In genomic region chr6:7087491-7087979, GRCh38 we compare ENCODE assay signal across 9 cellular contexts. TPM values are rescaled to one million over a fixed set of nuclear protein-coding genes. Genes with fewer than 3 reads are reported as not detected.
DNase-seq lines count a peak whose midpoint lies in the region; ATAC-seq and TF ChIP-seq lines count a peak whose summit lies in the region.
"Had no signal": no experiment of that assay in that cellular context is flagged by ENCODE, and none has a peak within 500 bp of the region (broad histone marks: within the 10 kb centered on the region; RNA-seq: fewer than 3 reads in every experiment).

No MANE protein-coding gene starts in this region.

- H3K4me3 ChIP-seq in CD8-positive, alpha-beta T cell (ENCODE audit: low read depth, low read length), result peak overlapping the region; percentile 34
- peak overlapping the region in 2 of 4 donors; percentile 24 to 34 for H3K4me3 ChIP-seq in Peyer's patch
- H3K4me3 ChIP-seq in fibroblast of the aortic adventitia (ENCODE audit: low read depth, low read length), result peak overlapping the region; percentile 45

- intact Hi-C loops in CD8-positive, alpha-beta T cell (cut with DNase I, micrococcal nuclease), result loop anchor here (1.0 to 5.0 kb wide), 4 partner anchors 14 to 410 kb away; no protein-coding TSS in a partner anchor

- peak overlapping the region; percentile 89 for H3K27ac Mint-ChIP-seq in CD8-positive, alpha-beta T cell

- no peaks in the 10 kb centered on the region for H3K27me3 Mint-ChIP-seq in CD8-positive, alpha-beta T cell (ENCODE audit: low read depth)

- POLR2A ChIA-PET in CD8-positive, alpha-beta T cell (lab: Charles Lee), result interaction anchor here (0.5 to 3.1 kb wide), 10 partner anchors 8 to 1735 kb away, joined by 3 to 43 read pairs (median 4); partner anchors contain the start of gene RREB1

- H3K4me1 Mint-ChIP-seq in CD8-positive, alpha-beta T cell (ENCODE audit: low read depth), result peaks cover 35% of the 10 kb centered on the region

- H3K4me1 ChIP-seq in CD8-positive, alpha-beta T cell (ENCODE audit: insufficient read depth, low read length), result peaks cover 28% of the 10 kb centered on the region
- H3K4me1 ChIP-seq in Peyer's patch, result peaks cover 0 to 20% (median 5%) of the 10 kb centered on the region in 4 donors

- no peaks in the 10 kb centered on the region for H3K9me3 ChIP-seq in CD8-positive, alpha-beta T cell (ENCODE audit: low read length)
- H3K9me3 ChIP-seq in Peyer's patch, result no peaks in the 10 kb centered on the region
- H3K9me3 ChIP-seq: pancreas had no signal

- H3K9me3 Mint-ChIP-seq in CD8-positive, alpha-beta T cell, result peaks cover 3% of the 10 kb centered on the region

- CTCF ChIA-PET in CD8-positive, alpha-beta T cell (lab: Charles Lee), result interaction anchor here (0.8 to 1.7 kb wide), 8 partner anchors 18 to 411 kb away, joined by 3 to 5 read pairs (median 3); no protein-coding TSS in a partner anchor

- DNase-seq in CD8-positive, alpha-beta T cell, result peak in 6 of 7 experiments; percentile 14 to 62 (median 32)
- DNase-seq in Peyer's patch (peak; percentile 46 to 84 (median 61)), fibroblast of the aortic adventitia (ENCODE audit: low read depth) (no peak), DMS53 treated with DMSO at 0.1 percent for 48 hours (lab: John Stamatoyannopoulos, UW; ENCODE audit: unreplicated experiment) (no peak), amygdala (lab: John Stamatoyannopoulos, UW) (no peak), NCI-H510A treated with DMSO at 0.1 percent for 48 hours (lab: John Stamatoyannopoulos, UW) (no peak), erythroblast (lab: John Stamatoyannopoulos, UW) (no peak)
- DNase-seq: pancreas had no signal

- ATAC-seq in CD8-positive, alpha-beta T cell, result peak; percentile 60
- ATAC-seq in GM21737 (IDR thresholded peaks at IDR 0.05; ENCODE audit: unreplicated experiment), result peak; percentile 60

- TF ChIP-seq POLR2A in Peyer's patch (IDR thresholded peaks at IDR 0.05), result peak; percentile 36 to 64
- no peak for TF ChIP-seq POLR2A in erythroblast (IDR thresholded peaks at IDR 0.05; ENCODE audit: low read length)

- no peaks in the 10 kb centered on the region for H3K27me3 ChIP-seq in CD8-positive, alpha-beta T cell (ENCODE audit: insufficient read depth, low read length)
- H3K27me3 ChIP-seq in Peyer's patch, result no peaks in the 10 kb centered on the region
- H3K27me3 ChIP-seq: pancreas had no signal

- no peaks in the 10 kb centered on the region for H3K36me3 ChIP-seq in CD8-positive, alpha-beta T cell (ENCODE audit: insufficient read depth, low read length)
- H3K36me3 ChIP-seq in Peyer's patch, result no peaks in the 10 kb centered on the region
- H3K36me3 ChIP-seq: pancreas had no signal

- peak overlapping the region; percentile 83 for H3K4me3 Mint-ChIP-seq in CD8-positive, alpha-beta T cell

- H3K27ac ChIP-seq in CD8-positive, alpha-beta T cell (ENCODE audit: low read depth, low read length), result no peak overlapping the region
- peak overlapping the region; percentile 47 to 79 (median 76) for H3K27ac ChIP-seq in Peyer's patch
- H3K27ac ChIP-seq: pancreas had no signal

- H3K36me3 Mint-ChIP-seq in CD8-positive, alpha-beta T cell, result no peaks in the 10 kb centered on the region

- no peak for TF ChIP-seq CTCF in CD8-positive, alpha-beta T cell (IDR thresholded peaks at IDR 0.05)
- TF ChIP-seq CTCF in Peyer's patch (IDR thresholded peaks at IDR 0.05) (no peak), fibroblast of the aortic adventitia (IDR thresholded peaks at IDR 0.05; ENCODE audit: insufficient read depth, low read length) (no peak)

RNA-seq across cellular contexts. Expression of gene RREB1, which starts 20.2 kb away (rescaled TPM):
- total RNA-seq in CD8-positive, alpha-beta T cell, result 10 to 100 TPM; 47.1 to 52.4 TPM
- total RNA-seq in Peyer's patch, result 100 to 1,000 TPM in 3 of 4 donors, 10 to 100 TPM in 1; 65.0 to 118 (median 113) TPM
- total RNA-seq in fibroblast of the aortic adventitia (ENCODE audit: low replicate concordance), result 17.6 and 23.8 TPM in 2 replicates

Comparison
In these comparisons a context has a peak if more than half of its experiments do, and no peak if none do; other contexts are left out.
1. DNase-seq: peak in CD8-positive, alpha-beta T cell (6 of 7) and Peyer's patch (3 of 3); none in fibroblast of the aortic adventitia (single experiment), DMS53 treated with DMSO at 0.1 percent for 48 hours (single experiment), amygdala (0 of 56), NCI-H510A treated with DMSO at 0.1 percent for 48 hours (single experiment) and erythroblast (0 of 2).